ENCODE assay signal across 2 cellular contexts in the genomic region with DNA sequence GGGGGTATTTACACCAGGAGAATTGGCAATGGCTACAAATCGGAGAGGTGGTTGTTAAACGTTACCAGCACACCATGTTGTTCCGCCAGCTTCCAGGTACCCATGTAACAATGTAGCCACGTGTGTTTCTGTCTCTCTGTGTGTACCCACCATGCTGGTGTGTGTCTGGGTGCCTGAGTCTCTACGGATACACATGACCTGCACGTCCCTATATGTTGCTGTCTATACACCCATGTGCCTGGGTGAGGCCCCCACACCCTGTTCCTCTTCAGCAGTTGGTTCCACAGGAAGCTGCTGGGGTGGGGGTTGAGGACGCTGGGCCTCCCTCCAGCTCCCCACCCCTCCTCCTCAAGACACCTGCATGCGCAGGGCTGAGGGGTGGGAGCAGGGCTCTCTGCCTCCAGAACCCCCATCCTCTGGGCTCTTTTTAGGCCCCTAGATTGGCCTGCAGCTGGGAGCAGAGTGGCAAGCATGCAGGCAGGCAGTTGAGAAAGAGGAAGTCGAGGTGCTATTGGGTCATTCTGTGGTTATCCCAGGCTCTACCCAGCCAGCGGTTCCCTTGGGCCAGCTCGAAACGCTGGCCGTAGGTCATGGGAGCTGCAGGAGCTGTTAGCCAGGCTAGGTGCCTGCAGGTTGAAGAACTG.
TF ChIP-seq lines count a peak whose summit lies in the region.

Gene ARHGEF18, plus strand, starts transcription at position 351 of the 644 bp plus-strand sequence. CDS start 13,954 bp downstream, outside the sequence.

TF ChIP-seq in SK-N-SH, 30 proteins besides CTCF, POLR2A, EP300 and RAD21 (continued from another document):
- TF ChIP-seq, protein P1, sequence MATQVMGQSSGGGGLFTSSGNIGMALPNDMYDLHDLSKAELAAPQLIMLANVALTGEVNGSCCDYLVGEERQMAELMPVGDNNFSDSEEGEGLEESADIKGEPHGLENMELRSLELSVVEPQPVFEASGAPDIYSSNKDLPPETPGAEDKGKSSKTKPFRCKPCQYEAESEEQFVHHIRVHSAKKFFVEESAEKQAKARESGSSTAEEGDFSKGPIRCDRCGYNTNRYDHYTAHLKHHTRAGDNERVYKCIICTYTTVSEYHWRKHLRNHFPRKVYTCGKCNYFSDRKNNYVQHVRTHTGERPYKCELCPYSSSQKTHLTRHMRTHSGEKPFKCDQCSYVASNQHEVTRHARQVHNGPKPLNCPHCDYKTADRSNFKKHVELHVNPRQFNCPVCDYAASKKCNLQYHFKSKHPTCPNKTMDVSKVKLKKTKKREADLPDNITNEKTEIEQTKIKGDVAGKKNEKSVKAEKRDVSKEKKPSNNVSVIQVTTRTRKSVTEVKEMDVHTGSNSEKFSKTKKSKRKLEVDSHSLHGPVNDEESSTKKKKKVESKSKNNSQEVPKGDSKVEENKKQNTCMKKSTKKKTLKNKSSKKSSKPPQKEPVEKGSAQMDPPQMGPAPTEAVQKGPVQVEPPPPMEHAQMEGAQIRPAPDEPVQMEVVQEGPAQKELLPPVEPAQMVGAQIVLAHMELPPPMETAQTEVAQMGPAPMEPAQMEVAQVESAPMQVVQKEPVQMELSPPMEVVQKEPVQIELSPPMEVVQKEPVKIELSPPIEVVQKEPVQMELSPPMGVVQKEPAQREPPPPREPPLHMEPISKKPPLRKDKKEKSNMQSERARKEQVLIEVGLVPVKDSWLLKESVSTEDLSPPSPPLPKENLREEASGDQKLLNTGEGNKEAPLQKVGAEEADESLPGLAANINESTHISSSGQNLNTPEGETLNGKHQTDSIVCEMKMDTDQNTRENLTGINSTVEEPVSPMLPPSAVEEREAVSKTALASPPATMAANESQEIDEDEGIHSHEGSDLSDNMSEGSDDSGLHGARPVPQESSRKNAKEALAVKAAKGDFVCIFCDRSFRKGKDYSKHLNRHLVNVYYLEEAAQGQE (IDR thresholded peaks at IDR 0.05; ENCODE audit: low read depth, low read length), result no peak
- TF ChIP-seq EZH2phosphoT487 (IDR thresholded peaks at IDR 0.05; ENCODE audit: borderline replicate concordance, low read depth) (no peak), SIN3A (IDR thresholded peaks at IDR 0.05; ENCODE audit: borderline replicate concordance, low read depth, low read length) (no peak), ELF1 (IDR thresholded peaks at IDR 0.05) (no peak)
- TF ChIP-seq, protein P2, sequence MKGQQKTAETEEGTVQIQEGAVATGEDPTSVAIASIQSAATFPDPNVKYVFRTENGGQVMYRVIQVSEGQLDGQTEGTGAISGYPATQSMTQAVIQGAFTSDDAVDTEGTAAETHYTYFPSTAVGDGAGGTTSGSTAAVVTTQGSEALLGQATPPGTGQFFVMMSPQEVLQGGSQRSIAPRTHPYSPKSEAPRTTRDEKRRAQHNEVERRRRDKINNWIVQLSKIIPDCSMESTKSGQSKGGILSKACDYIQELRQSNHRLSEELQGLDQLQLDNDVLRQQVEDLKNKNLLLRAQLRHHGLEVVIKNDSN (IDR thresholded peaks at IDR 0.05; ENCODE audit: borderline replicate concordance, low read depth), result no peak
TF ChIP-seq in SK-N-SH: peak in this region for 0.

TF ChIP-seq in SK-N-SH treated with all-trans-retinoic acid at 6 μM for 48 hours, 23 proteins besides CTCF, POLR2A, EP300 and RAD21 (continued from another document):
- TF ChIP-seq POU6F1 (CRISPR knock-in tag; IDR thresholded peaks at IDR 0.05; ENCODE audit: borderline replicate concordance, low read depth) (no peak), CSRNP3 (CRISPR knock-in tag; IDR thresholded peaks at IDR 0.05) (no peak), OSR1 (CRISPR knock-in tag; IDR thresholded peaks at IDR 0.05) (no peak), CSDC2 (CRISPR knock-in tag; IDR thresholded peaks at IDR 0.05) (no peak), RARB (CRISPR knock-in tag; IDR thresholded peaks at IDR 0.05) (no peak), ISL1 (CRISPR knock-in tag; IDR thresholded peaks at IDR 0.05) (no peak), CREB5 (CRISPR knock-in tag; IDR thresholded peaks at IDR 0.05; ENCODE audit: low read depth) (no peak), ZFP3 (CRISPR knock-in tag; IDR thresholded peaks at IDR 0.05) (no peak)
